Comparison of ENCODE assay signal across 16 cellular contexts in genomic region chr16:27199235-27199586, GRCh38. TPM values are rescaled to one million over a fixed set of nuclear protein-coding genes. Genes with fewer than 3 reads are reported as not detected.
DNase-seq lines count a peak whose midpoint lies in the region; ATAC-seq, FAIRE-seq and TF ChIP-seq lines count a peak whose summit lies in the region.
"Had no signal": no experiment of that assay in that cellular context is flagged by ENCODE, and none has a peak within 500 bp of the region (broad histone marks: within the 10 kb centered on the region; RNA-seq: fewer than 3 reads in every experiment).

No MANE protein-coding gene starts in this region.

- peaks cover 17% of the 10 kb centered on the region for H3F3A ChIP-seq in MM.1S (ENCODE audit: insufficient read depth, low read length)

- H3K4me2 ChIP-seq in MM.1S (ENCODE audit: low read depth, low read length): peak overlapping the region; percentile 70
- H3K4me2 ChIP-seq in GM12878 (ENCODE audit: control insufficient read depth, insufficient read depth): peak overlapping the region; percentile 76

- peak overlapping the region; percentile 47 for H2AFZ ChIP-seq in MM.1S (ENCODE audit: low read length)
- H2AFZ ChIP-seq in GM12878 (ENCODE audit: control insufficient read depth, low read depth, low read length): no peak overlapping the region

- H3K9me3 ChIP-seq in MM.1S (replicated peaks; ENCODE audit: insufficient read depth, low read length) (no peaks in the 10 kb centered on the region), GM12878 (replicated peaks; ENCODE audit: control insufficient read depth, insufficient read depth, low read length) (no peaks in the 10 kb centered on the region; the same call in 2 of the 3 replicates), body of pancreas (no peaks in the 10 kb centered on the region)
- H3K9me3 ChIP-seq: mucosa of descending colon had no signal

- intact Hi-C loops in GM12878 (cut with micrococcal nuclease; ENCODE audit: unreplicated experiment) (no loop called here), body of pancreas (cut with DNase I) (no loop called here)

- no peak for TF ChIP-seq EP300 in GM12878 (IDR thresholded peaks at IDR 0.05; ENCODE audit: borderline replicate concordance in 1 of 2, control insufficient read depth in 1 of 2, low read depth in 2 of 2, low read length in 2 of 2)

- no peaks in the 10 kb centered on the region for H3K27me3 Mint-ChIP-seq in activated naive CD4-positive, alpha-beta T cell treated with anti-CD3 and anti-CD28 coated beads, Interleukin-2, amount 10 ng/mL, durations not matched to agents 7 days and 5 days
- no peaks in the 10 kb centered on the region for H3K27me3 Mint-ChIP-seq in stimulated activated naive B cell treated with anti-CD40 and anti-IgM and Interleukin-4, amounts not matched to agents 10 μg/mL and 1 μg/mL and 100 μg/mL, for 72 hours
- H3K27me3 Mint-ChIP-seq: stimulated activated naive CD8-positive, alpha-beta T cell treated with anti-CD3 and anti-CD28 coated beads, Interleukin-15, amount 100 ng/mL, for 72 hours had no signal

- no peak for DNase-seq in activated naive CD4-positive, alpha-beta T cell treated with anti-CD3 and anti-CD28 coated beads, Interleukin-2, amount 10 ng/mL, durations not matched to agents 7 days and 5 days
- no peak for DNase-seq in activated naive CD4-positive, alpha-beta T cell treated with Interleukin-2 at 50 U/mL for 16 hours
- peak; percentile 31 for DNase-seq in MM.1S
- peak; percentile 12 for DNase-seq in GM12878 (ENCODE audit: low read depth, low spot score)
- DNase-seq in stimulated activated naive B cell treated with anti-CD40 and anti-IgM and Interleukin-4, amounts not matched to agents 10 μg/mL and 1 μg/mL and 100 μg/mL, for 72 hours: no peak
- no peak for DNase-seq in AG20443 (ENCODE audit: low spot score)
- DNase-seq in body of pancreas: no peak
- DNase-seq: activated naive CD4-positive, alpha-beta T cell treated with anti-CD3 and anti-CD28 coated beads, Interleukin-2, amount 50 U/mL, for 16 hours; DMS 273 treated with DMSO at 0.1 percent for 48 hours; effector CD4-positive, alpha-beta T cell; mucosa of descending colon; NCI-H1436 treated with DMSO at 0.1 percent for 48 hours; NCI-H226 had no signal

- SMC1A ChIA-PET in GM12878 (lab: Charles Lee; ENCODE audit: uncharacterized antibody, unreplicated experiment): interaction anchor here (0.7 to 3.6 kb wide), 17 partner anchors 10 to 228 kb away, joined by 3 to 26 read pairs (median 5); no protein-coding TSS in a partner anchor

- H3K4me3 ChIP-seq in MM.1S (ENCODE audit: low read length) (peak overlapping the region; percentile 19; the same call in 1 of the 2 replicates), GM12878 (0 out of 2 replicates have a peak overlapping the region, but pooled peaks have one; percentile 21), body of pancreas (no peak overlapping the region)
- H3K4me3 ChIP-seq: cardiac muscle cell, mucosa of descending colon had no signal

- H3K27me3 ChIP-seq in MM.1S (replicated peaks; ENCODE audit: insufficient read depth, low read length) (no peaks in the 10 kb centered on the region), GM12878 (replicated peaks in 1 of 2; ENCODE audit: control insufficient read depth in 2 of 2, insufficient read depth in 2 of 2, low read length in 1 of 2) (no peaks in the 10 kb centered on the region), body of pancreas (no peaks in the 10 kb centered on the region)
- H3K27me3 ChIP-seq: cardiac muscle cell had no signal

- no peak for TF ChIP-seq POLR2A in GM12878 (IDR thresholded peaks at IDR 0.05; ENCODE audit: low read depth, low read length)
- TF ChIP-seq POLR2A in body of pancreas (IDR thresholded peaks at IDR 0.05): no peak

- peak overlapping the region; percentile 94 for H3K27ac ChIP-seq in MM.1S (ENCODE audit: low read length)
- H3K27ac ChIP-seq in GM12878 (ENCODE audit: control insufficient read depth, insufficient read depth): peak overlapping the region; percentile 24; the same call in 1 of the 2 replicates
- H3K27ac ChIP-seq in body of pancreas: no peak overlapping the region
- H3K27ac ChIP-seq: cardiac muscle cell had no signal

- H3K27ac Mint-ChIP-seq in activated naive CD4-positive, alpha-beta T cell treated with anti-CD3 and anti-CD28 coated beads, Interleukin-2, amount 10 ng/mL, durations not matched to agents 7 days and 5 days: peak overlapping the region; percentile 99
- peak overlapping the region; percentile 85 for H3K27ac Mint-ChIP-seq in stimulated activated naive B cell treated with anti-CD40 and anti-IgM and Interleukin-4, amounts not matched to agents 10 μg/mL and 1 μg/mL and 100 μg/mL, for 72 hours

- in situ Hi-C loops in GM12878 (cut with MboI): no loop called here

- H3K4me1 Mint-ChIP-seq in activated naive CD4-positive, alpha-beta T cell treated with anti-CD3 and anti-CD28 coated beads, Interleukin-2, amount 10 ng/mL, durations not matched to agents 7 days and 5 days: peaks cover 93% of the 10 kb centered on the region
- H3K4me1 Mint-ChIP-seq in stimulated activated naive B cell treated with anti-CD40 and anti-IgM and Interleukin-4, amounts not matched to agents 10 μg/mL and 1 μg/mL and 100 μg/mL, for 72 hours: peaks cover 33 to 66% of the 10 kb centered on the region in 2 donors

- H3K9me3 Mint-ChIP-seq in activated naive CD4-positive, alpha-beta T cell treated with anti-CD3 and anti-CD28 coated beads, Interleukin-2, amount 10 ng/mL, durations not matched to agents 7 days and 5 days: peaks cover 15% of the 10 kb centered on the region
- H3K9me3 Mint-ChIP-seq in stimulated activated naive B cell treated with anti-CD40 and anti-IgM and Interleukin-4, amounts not matched to agents 10 μg/mL and 1 μg/mL and 100 μg/mL, for 72 hours: peaks cover 7 to 10% of the 10 kb centered on the region in 2 donors

- TF ChIP-seq RAD21 in GM12878 (IDR thresholded peaks at IDR 0.05; ENCODE audit: insufficient read depth, low read depth, low read length): no peak

- no peaks in the 10 kb centered on the region for H4K20me1 ChIP-seq in MM.1S (ENCODE audit: insufficient read depth, low read length)
- H4K20me1 ChIP-seq in GM12878 (ENCODE audit: control insufficient read depth, insufficient read depth): no peaks in the 10 kb centered on the region

- H3K9ac ChIP-seq in MM.1S (ENCODE audit: low read length): peak overlapping the region; percentile 42; the same call in 1 of the 2 replicates
- H3K9ac ChIP-seq in GM12878 (ENCODE audit: control insufficient read depth, insufficient read depth, low read length): no peak overlapping the region

- peaks cover 23% of the 10 kb centered on the region for H3K36me3 Mint-ChIP-seq in activated naive CD4-positive, alpha-beta T cell treated with anti-CD3 and anti-CD28 coated beads, Interleukin-2, amount 10 ng/mL, durations not matched to agents 7 days and 5 days
- H3K36me3 Mint-ChIP-seq in stimulated activated naive B cell treated with anti-CD40 and anti-IgM and Interleukin-4, amounts not matched to agents 10 μg/mL and 1 μg/mL and 100 μg/mL, for 72 hours: peaks cover 8% of the 10 kb centered on the region in 2 donors

- no peak for FAIRE-seq in GM12878 (lab: Jason Lieb, UNC)

- no peaks in the 10 kb centered on the region for H3K9me2 ChIP-seq in MM.1S (replicated peaks; ENCODE audit: insufficient read depth, low read length)

- ATAC-seq in GM12878 (no peak), GM18868 (IDR thresholded peaks at IDR 0.05; ENCODE audit: unreplicated experiment) (no peak), body of pancreas (no peak)
- ATAC-seq in stimulated activated naive B cell treated with anti-CD40 and anti-IgM and Interleukin-4, amounts not matched to agents 10 μg/mL and 1 μg/mL and 100 μg/mL, for 72 hours (replicated peaks): no peak
- ATAC-seq: mucosa of descending colon had no signal

- BruUV-seq in GM12878 (replicated peaks; lab: Mats Ljungman, UMichigan): no TSS peak

- H3K4me1 ChIP-seq in MM.1S (ENCODE audit: low read length): peaks cover 20% of the 10 kb centered on the region
- peaks cover 16% of the 10 kb centered on the region for H3K4me1 ChIP-seq in GM12878 (ENCODE audit: control insufficient read depth, insufficient read depth, low read length)
- H3K4me1 ChIP-seq in body of pancreas: peaks cover 11% of the 10 kb centered on the region

- H3K36me3 ChIP-seq in MM.1S (replicated peaks; ENCODE audit: insufficient read depth, low read length): no peaks in the 10 kb centered on the region
- no peaks in the 10 kb centered on the region for H3K36me3 ChIP-seq in GM12878 (ENCODE audit: control insufficient read depth in 2 of 2, insufficient read depth in 2 of 2, low read length in 1 of 2)
- H3K36me3 ChIP-seq in body of pancreas (replicated peaks in 1 of 2; ENCODE audit: insufficient read depth in 1 of 2, low read depth in 2 of 2): no peaks in the 10 kb centered on the region
- H3K36me3 ChIP-seq: cardiac muscle cell had no signal

- POLR2A ChIA-PET in GM12878 (lab: Charles Lee): interaction anchor here (0.6 to 1.4 kb wide), 10 partner anchors 13 to 251 kb away, joined by 3 to 5 read pairs (median 3); no protein-coding TSS in a partner anchor

- H3K79me2 ChIP-seq in MM.1S (ENCODE audit: low read length) (peaks cover under 1% of the 10 kb centered on the region; the same call in 1 of the 2 replicates), GM12878 (ENCODE audit: control insufficient read depth, insufficient read depth, low read length) (peaks cover 3% of the 10 kb centered on the region)

- no peak for TF ChIP-seq CTCF in MM.1S (IDR thresholded peaks at IDR 0.05; ENCODE audit: low read length)
- TF ChIP-seq CTCF in GM12878 (IDR thresholded peaks at IDR 0.05 in 2 of 3, conservative IDR thresholded peaks at IDR 0.05 in 1 of 3; ENCODE audit: control insufficient read depth in 2 of 3, extremely low read depth in 1 of 3, insufficient read depth in 1 of 3, low read depth in 3 of 3, low read length in 3 of 3): no peak
- no peak for TF ChIP-seq CTCF in body of pancreas (IDR thresholded peaks at IDR 0.05)

- CTCF ChIA-PET in activated naive CD4-positive, alpha-beta T cell treated with anti-CD3 and anti-CD28 coated beads, Interleukin-2, amount 10 ng/mL, durations not matched to agents 7 days and 5 days (lab: Charles Lee): interaction anchor here (1.0 to 3.7 kb wide), 7 partner anchors 20 to 169 kb away, joined by 3 to 41 read pairs (median 6); no protein-coding TSS in a partner anchor
- CTCF ChIA-PET in GM12878 (lab: Yijun Ruan, JAX): interaction anchor here (0.7 to 7.6 kb wide), 11 partner anchors 9 to 257 kb away, joined by 3 to 52 read pairs (median 4); no protein-coding TSS in a partner anchor

- 19% methylated on average over 3 of the region's 3 CpGs for WGBS in GM12878 (ENCODE audit: insufficient coverage, insufficient replicate concordance, low lambda C conversion rate, missing lambda C conversion rate)
- 58 to 62% methylated on average over 3 of the region's 3 CpGs for WGBS in body of pancreas, 2 donors

- no peak overlapping the region for H3K4me3 Mint-ChIP-seq in activated naive CD4-positive, alpha-beta T cell treated with anti-CD3 and anti-CD28 coated beads, Interleukin-2, amount 10 ng/mL, durations not matched to agents 7 days and 5 days
- H3K4me3 Mint-ChIP-seq in stimulated activated naive B cell treated with anti-CD40 and anti-IgM and Interleukin-4, amounts not matched to agents 10 μg/mL and 1 μg/mL and 100 μg/mL, for 72 hours: peak overlapping the region in 1 of 2 donors; percentile 3

- RAD21 ChIA-PET in GM12878 (lab: Charles Lee; ENCODE audit: unreplicated experiment): interaction anchor here (0.7 to 2.8 kb wide), 10 partner anchors 15 to 206 kb away, joined by 3 to 23 read pairs (median 6); partner anchors contain the start of gene IL21R

RNA-seq across cellular contexts. Expression of gene KDM8, which starts 4.1 kb away (rescaled TPM):
- total RNA-seq in GM12878 (2013; cell fraction: nucleolus; rRNA removed): 25.2 and 27.7 TPM in 2 replicates
- total RNA-seq in GM12878 (2014; rRNA removed) (6.9 and 8.9 TPM in 2 replicates), GM12878 (2014; rRNA removed; fragmentation: Illumina TruSeq; extraction: Trizol) (4.1 and 4.2 TPM in 2 replicates), GM12878 (2021) (6.6 and 7.8 TPM in 2 replicates), body of pancreas (10 to 100 TPM in 1 of 2 donors, 1 to 10 TPM in 1; 6.0 to 18.5 TPM)
- 1.5 TPM for polyA plus RNA-seq in GM12878 (2011; ENCODE audit: low read depth)
- polyA plus RNA-seq in GM12878 (2011; rRNA removed) (2.8 and 6.1 TPM in 2 replicates), GM12878 (2014; fragmentation: Illumina TruSeq; extraction: Trizol) (3.9 and 4.1 TPM in 2 replicates), GM12878 (2014; fragmentation: Nextera tagmentation; extraction: Ambion mirVana) (1 to 10 TPM in 1 of 2 experiments, under 1 TPM in 1; 0.79 to 1.3 TPM), GM12878 (2014; rRNA removed) (5.5 and 7.3 TPM in 2 replicates), GM12878 (2016; fragmentation: Nextera tagmentation; extraction: Ambion mirVana) (1 to 10 TPM; 8.0 to 8.7 TPM)
- polyA plus RNA-seq in GM12878 (2011; cell fraction: cytosol; rRNA removed): 6.8 and 14.6 TPM in 2 replicates
- 12.3 and 14.7 TPM in 2 replicates for polyA plus RNA-seq in GM12878 (2011; cell fraction: nucleus; rRNA removed)
- polyA plus RNA-seq in GM12878 (2012): 2.6 TPM in 2 replicates
- polyA minus RNA-seq in GM12878 (2011; rRNA and poly(A)+ RNA removed): 5.4 and 15.9 TPM in 2 replicates
- 2.1 and 2.9 TPM in 2 replicates for polyA minus RNA-seq in GM12878 (2011; cell fraction: cytosol; rRNA and poly(A)+ RNA removed)
- 6.6 and 10.4 TPM in 2 replicates for polyA minus RNA-seq in GM12878 (2011; cell fraction: nucleus; rRNA and poly(A)+ RNA removed)

Comparison
In these comparisons a context has a peak if more than half of its experiments do, and no peak if none do; other contexts are left out.
1. DNase-seq: peak in MM.1S (single experiment) and GM12878 (single experiment); none in activated naive CD4-positive, alpha-beta T cell treated with anti-CD3 and anti-CD28 coated beads, Interleukin-2, amount 10 ng/mL, durations not matched to agents 7 days and 5 days (single experiment), activated naive CD4-positive, alpha-beta T cell treated with Interleukin-2 at 50 U/mL for 16 hours (single experiment), stimulated activated naive B cell treated with anti-CD40 and anti-IgM and Interleukin-4, amounts not matched to agents 10 μg/mL and 1 μg/mL and 100 μg/mL, for 72 hours (single experiment), AG20443 (single experiment) and body of pancreas (0 of 4).
2. H3K27ac ChIP-seq: peak in MM.1S (single experiment) and GM12878 (single experiment); none in body of pancreas (0 of 4).
3. H3K4me3 ChIP-seq: peak in MM.1S (single experiment) and GM12878 (single experiment); none in body of pancreas (0 of 2).